Comparison of ENCODE assay signal across 8 cellular contexts in the genomic region with DNA sequence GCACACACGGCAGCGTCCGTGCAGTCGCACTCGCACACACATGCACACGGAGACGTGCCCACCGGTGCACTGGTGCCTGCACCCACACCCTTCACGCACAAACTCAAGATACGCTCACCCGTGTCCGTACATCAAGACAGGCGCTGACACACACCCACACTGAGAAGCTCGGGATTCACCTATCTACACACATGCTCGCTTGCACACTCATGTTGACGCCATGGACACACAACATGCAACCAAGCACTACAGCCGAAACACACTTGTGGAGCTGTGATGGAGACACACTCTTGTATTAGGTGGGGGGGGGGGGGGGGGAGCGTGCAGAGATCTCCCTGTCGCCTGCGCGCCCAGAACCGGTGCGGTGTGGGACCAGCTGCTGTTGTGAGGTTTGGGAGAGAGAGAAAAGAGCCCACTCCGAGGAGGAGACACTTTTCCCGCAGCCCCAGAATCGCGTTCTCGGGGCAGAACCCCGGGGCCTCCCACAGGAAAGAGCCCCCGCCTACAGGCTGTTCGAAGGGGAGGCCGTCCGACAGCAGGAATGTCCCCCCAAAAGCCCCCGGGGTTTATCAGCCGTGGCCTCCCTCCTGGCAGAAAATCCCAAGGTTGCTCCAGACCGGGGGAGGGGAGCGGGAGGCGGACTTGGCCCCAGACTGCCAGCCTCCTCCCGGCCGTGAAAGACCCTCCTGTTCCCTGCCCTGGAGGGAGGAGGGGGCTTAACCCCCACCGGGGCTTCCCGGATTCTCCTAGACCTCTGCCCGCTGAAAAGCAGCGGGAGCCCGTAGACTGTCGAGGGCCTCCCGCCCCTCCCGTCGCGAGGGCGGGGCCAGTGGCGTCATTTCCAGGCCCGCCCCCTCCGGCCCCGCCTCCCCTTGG. TPM values are rescaled to one million over a fixed set of nuclear protein-coding genes. Genes with fewer than 3 reads are reported as not detected.
DNase-seq lines count a peak whose midpoint lies in the region; ATAC-seq and TF ChIP-seq lines count a peak whose summit lies in the region.

No MANE protein-coding gene starts in this region.

- H2BK5ac ChIP-seq in trophoblast cell (ENCODE audit: low read depth, low read length, poor library complexity), result peak overlapping the region; percentile 58

- H3K23ac ChIP-seq in trophoblast cell (ENCODE audit: low read length), result no peak overlapping the region

- H4K91ac ChIP-seq in trophoblast cell (ENCODE audit: low read depth, low read length), result peak overlapping the region; percentile 49

- H3K18ac ChIP-seq in trophoblast cell (ENCODE audit: low read length), result peak overlapping the region; percentile 52

- CTCF ChIA-PET in CD8-positive, alpha-beta memory T cell (lab: Charles Lee), result interaction anchor here (0.6 to 5.0 kb wide), 17 partner anchors 9 to 249 kb away, joined by 3 to 34 read pairs (median 4); partner anchors contain the start of genes ACTR1A, C10orf95, SUFU and TRIM8

- H3K4me2 ChIP-seq in KMS-11, result peak overlapping the region; percentile 80
- peak overlapping the region; percentile 74 for H3K4me2 ChIP-seq in trophoblast cell (ENCODE audit: low read length)

- no peaks in the 10 kb centered on the region for H3K9me3 ChIP-seq in CD8-positive, alpha-beta memory T cell (ENCODE audit: low read length)
- H3K9me3 ChIP-seq in trophoblast cell (ENCODE audit: insufficient read depth, low read depth, low read length), result peaks cover 1% of the 10 kb centered on the region
- no peaks in the 10 kb centered on the region for H3K9me3 ChIP-seq in thyroid gland

- no peak overlapping the region for H2BK12ac ChIP-seq in trophoblast cell (ENCODE audit: low read length)

- DNase-seq in CD8-positive, alpha-beta memory T cell, result peak; percentile 91 to 95 (median 91)
- DNase-seq in SW480 (ENCODE audit: low spot score) (peak; percentile 56), cardiac septum (ENCODE audit: low spot score) (peak; percentile 97), trophoblast cell (peak; percentile 97 to 98), thyroid gland (peak; percentile 87 to 90)
- DNase-seq in activated naive CD8-positive, alpha-beta T cell treated with anti-CD3 and anti-CD28 coated beads, Interleukin-2, amount 50 U/mL, for 24 hours, result peak; percentile 94

- H4K12ac ChIP-seq in trophoblast cell (ENCODE audit: low read depth, low read length), result peak overlapping the region; percentile 28

- no peaks in the 10 kb centered on the region for H4K20me1 ChIP-seq in KMS-11 (ENCODE audit: insufficient read depth)

- H2BK120ac ChIP-seq in trophoblast cell (ENCODE audit: insufficient read depth, low read length, poor library complexity), result peak overlapping the region; percentile 16

- H3K4me3 Mint-ChIP-seq in CD8-positive, alpha-beta memory T cell, result peak overlapping the region; percentile 89 to 97 (median 96)
- peak overlapping the region; percentile 99 for H3K4me3 Mint-ChIP-seq in activated naive CD8-positive, alpha-beta T cell treated with anti-CD3 and anti-CD28 coated beads, Interleukin-2, amount 50 U/mL, for 24 hours

- peak overlapping the region; percentile 100 for H3K4me3 ChIP-seq in CD8-positive, alpha-beta memory T cell (ENCODE audit: low read length)
- H3K4me3 ChIP-seq in KMS-11 (IDR thresholded peaks at IDR 0.05; ENCODE audit: insufficient read depth, low read depth, low read length), result no peak overlapping the region
- H3K4me3 ChIP-seq in trophoblast cell (ENCODE audit: low read depth, low read length), result peak overlapping the region; percentile 74
- H3K4me3 ChIP-seq in thyroid gland (replicated peaks in 1 of 3), result peak overlapping the region; percentile 7 to 92 (median 69)

- peaks cover 22% of the 10 kb centered on the region for H3K79me2 ChIP-seq in KMS-11 (ENCODE audit: insufficient read depth, low read depth)
- peaks cover 6% of the 10 kb centered on the region for H3K79me2 ChIP-seq in trophoblast cell (ENCODE audit: control insufficient read depth, insufficient read depth, low read length, poor library complexity)

- no CpG with 5 or more reads among the region's 55 CpGs for WGBS in trophoblast cell (ENCODE audit: extremely low coverage, insufficient coverage, insufficient read length)
- 0 to 1% methylated on average over 24 to 32 of the region's 55 CpGs for WGBS in thyroid gland, 2 donors

- intact Hi-C loops in cardiac septum (cut with DNase I), result loop anchor here (2.0 to 5.0 kb wide), 4 partner anchors 26 to 187 kb away; partner anchors contain the start of gene FBXL15
- intact Hi-C loops in thyroid gland (cut with DNase I), result loop anchor here (5.0 kb wide), 2 partner anchors 87 to 187 kb away; no protein-coding TSS in a partner anchor

- POLR2A ChIA-PET in CD8-positive, alpha-beta memory T cell (lab: Charles Lee), result interaction anchor here (0.6 to 4.0 kb wide), 10 partner anchors 25 to 275 kb away, joined by 3 to 30 read pairs (median 4); partner anchors contain the start of genes ACTR1A, C10orf95, FBXL15 and LDB1

- TF ChIP-seq CTCF in KMS-11 (conservative IDR thresholded peaks at IDR 0.05; ENCODE audit: low read depth, low read length), result no peak
- no peak for TF ChIP-seq CTCF in thyroid gland (IDR thresholded peaks at IDR 0.05)

- H2AK5ac ChIP-seq in trophoblast cell (ENCODE audit: low read length), result no peak overlapping the region

- peaks cover 34% of the 10 kb centered on the region for H3K4me1 ChIP-seq in CD8-positive, alpha-beta memory T cell (ENCODE audit: insufficient read depth, low read length)
- H3K4me1 ChIP-seq in KMS-11 (ENCODE audit: low read depth, poor library complexity, severe bottlenecking), result peaks cover 38% of the 10 kb centered on the region
- H3K4me1 ChIP-seq in trophoblast cell (ENCODE audit: control insufficient read depth in 1 of 2, insufficient read depth in 2 of 2, low read length in 2 of 2), result peaks cover 18 to 19% of the 10 kb centered on the region in 2 experiments
- H3K4me1 ChIP-seq in thyroid gland, result peaks cover 12 to 27% of the 10 kb centered on the region in 2 donors

- peaks cover 11% of the 10 kb centered on the region for H3K79me1 ChIP-seq in trophoblast cell (ENCODE audit: low read length)

- H3K4me1 Mint-ChIP-seq in CD8-positive, alpha-beta memory T cell, result peaks cover 35 to 51% (median 37%) of the 10 kb centered on the region in 3 donors
- H3K4me1 Mint-ChIP-seq in activated naive CD8-positive, alpha-beta T cell treated with anti-CD3 and anti-CD28 coated beads, Interleukin-2, amount 50 U/mL, for 24 hours, result peaks cover 46% of the 10 kb centered on the region

- H3K36me3 Mint-ChIP-seq in CD8-positive, alpha-beta memory T cell, result peaks cover 0 to 46% (median under 1%) of the 10 kb centered on the region in 3 donors
- peaks cover 41% of the 10 kb centered on the region for H3K36me3 Mint-ChIP-seq in activated naive CD8-positive, alpha-beta T cell treated with anti-CD3 and anti-CD28 coated beads, Interleukin-2, amount 50 U/mL, for 24 hours (ENCODE audit: low read depth)

- H3K4ac ChIP-seq in trophoblast cell (ENCODE audit: low read depth, low read length), result peak overlapping the region; percentile 13

- H3K27ac ChIP-seq in CD8-positive, alpha-beta memory T cell (ENCODE audit: low read depth, low read length), result peak overlapping the region; percentile 100
- H3K27ac ChIP-seq in KMS-11 (peak overlapping the region; percentile 93), trophoblast cell (ENCODE audit: low read depth, low read length) (peak overlapping the region; percentile 23), thyroid gland (peak overlapping the region; percentile 78 to 95 (median 87))

- ATAC-seq in GM21381 (IDR thresholded peaks at IDR 0.05; ENCODE audit: unreplicated experiment), result peak; percentile 30
- peak; percentile 20 for ATAC-seq in activated naive CD8-positive, alpha-beta T cell treated with anti-CD3 and anti-CD28 coated beads, Interleukin-2, amount 50 U/mL, for 24 hours

- H4K8ac ChIP-seq in trophoblast cell (ENCODE audit: low read depth, low read length), result peak overlapping the region; percentile 4

- peak overlapping the region; percentile 94 for H3K9ac ChIP-seq in KMS-11
- H3K9ac ChIP-seq in trophoblast cell (ENCODE audit: low read length), result no peak overlapping the region

- H3K36me3 ChIP-seq in CD8-positive, alpha-beta memory T cell (ENCODE audit: insufficient read depth, low read length), result no peaks in the 10 kb centered on the region
- H3K36me3 ChIP-seq in KMS-11 (ENCODE audit: insufficient read depth) (peaks cover 3% of the 10 kb centered on the region; the same call in 1 of the 2 replicates), trophoblast cell (ENCODE audit: control insufficient read depth in 1 of 2, insufficient read depth in 2 of 2, low read length in 2 of 2) (peaks cover 12 to 20% of the 10 kb centered on the region in 2 experiments), thyroid gland (no peaks in the 10 kb centered on the region)

- H2AFZ ChIP-seq in KMS-11 (ENCODE audit: low read depth) (peak overlapping the region; percentile 41; the same call in 1 of the 2 replicates), trophoblast cell (ENCODE audit: insufficient read depth, low read length, poor library complexity) (peak overlapping the region; percentile 75)

- H3K27me3 ChIP-seq in CD8-positive, alpha-beta memory T cell (ENCODE audit: insufficient read depth, low read length, poor library complexity, severe bottlenecking), result no peaks in the 10 kb centered on the region
- H3K27me3 ChIP-seq in KMS-11 (ENCODE audit: insufficient read depth, low read depth) (no peaks in the 10 kb centered on the region), trophoblast cell (ENCODE audit: insufficient read depth, low read length) (no peaks in the 10 kb centered on the region), thyroid gland (no peaks in the 10 kb centered on the region)

- peaks cover 0 to 8% of the 10 kb centered on the region in 2 donors for H3K27me3 Mint-ChIP-seq in CD8-positive, alpha-beta memory T cell
- H3K27me3 Mint-ChIP-seq in activated naive CD8-positive, alpha-beta T cell treated with anti-CD3 and anti-CD28 coated beads, Interleukin-2, amount 50 U/mL, for 24 hours, result no peaks in the 10 kb centered on the region

- no peaks in the 10 kb centered on the region for H3K9me3 Mint-ChIP-seq in CD8-positive, alpha-beta memory T cell
- no peaks in the 10 kb centered on the region for H3K9me3 Mint-ChIP-seq in activated naive CD8-positive, alpha-beta T cell treated with anti-CD3 and anti-CD28 coated beads, Interleukin-2, amount 50 U/mL, for 24 hours

- TF ChIP-seq POLR2A in thyroid gland (IDR thresholded peaks at IDR 0.05), result peak; percentile 12 to 62

- peak overlapping the region; percentile 98 to 100 (median 100) for H3K27ac Mint-ChIP-seq in CD8-positive, alpha-beta memory T cell
- H3K27ac Mint-ChIP-seq in activated naive CD8-positive, alpha-beta T cell treated with anti-CD3 and anti-CD28 coated beads, Interleukin-2, amount 50 U/mL, for 24 hours, result peak overlapping the region; percentile 99

- peak overlapping the region; percentile 32 for H3K14ac ChIP-seq in trophoblast cell (ENCODE audit: low read length)

RNA-seq across cellular contexts. Expression of gene NFKB2, which starts 0.5 kb away (rescaled TPM):
- total RNA-seq in CD8-positive, alpha-beta memory T cell, result 100 to 1,000 TPM; 323 to 324 TPM
- 14.0 TPM for polyA plus RNA-seq in CD8-positive, alpha-beta memory T cell
- total RNA-seq in cardiac septum, result 20.5 TPM
- 30.6 and 31.3 TPM in 2 replicates for polyA plus RNA-seq in trophoblast cell (2013)
- 10 to 100 TPM; 12.3 to 26.0 (median 15.3) TPM for total RNA-seq in thyroid gland

RNA-seq across cellular contexts. Expression of gene PSD, which starts 23.5 kb away (rescaled TPM):
- total RNA-seq in CD8-positive, alpha-beta memory T cell, result 1 to 10 TPM; 2.5 to 3.2 TPM
- 1.9 TPM for polyA plus RNA-seq in CD8-positive, alpha-beta memory T cell
- total RNA-seq in cardiac septum, result 1.7 TPM
- 0.78 and 0.92 TPM in 2 replicates for polyA plus RNA-seq in trophoblast cell (2013)
- total RNA-seq in thyroid gland, result 1 to 10 TPM in 1 of 4 donors, under 1 TPM in 3; 0.24 to 1.1 (median 0.49) TPM

RNA-seq across cellular contexts. Expression of gene FBXL15, which starts 25.6 kb away (rescaled TPM):
- total RNA-seq in CD8-positive, alpha-beta memory T cell, result 10 to 100 TPM; 13.5 to 16.3 TPM
- 33.4 TPM for polyA plus RNA-seq in CD8-positive, alpha-beta memory T cell
- 12.1 TPM for total RNA-seq in cardiac septum
- 6.1 and 6.6 TPM in 2 replicates for polyA plus RNA-seq in trophoblast cell (2013)
- total RNA-seq in thyroid gland, result 10 to 100 TPM; 13.4 to 34.0 (median 27.2) TPM

RNA-seq across cellular contexts. Expression of gene CUEDC2, which starts 37.3 kb away (rescaled TPM):
- total RNA-seq in CD8-positive, alpha-beta memory T cell, result 10 to 100 TPM; 62.4 to 64.8 TPM
- polyA plus RNA-seq in CD8-positive, alpha-beta memory T cell, result 61.7 TPM
- total RNA-seq in cardiac septum (62.4 TPM), thyroid gland (10 to 100 TPM; 56.2 to 73.9 (median 62.0) TPM)
- polyA plus RNA-seq in trophoblast cell (2013), result 45.8 and 49.8 TPM in 2 replicates

RNA-seq across cellular contexts. Expression of gene C10orf95, which starts 56.3 kb away (rescaled TPM):
- total RNA-seq in CD8-positive, alpha-beta memory T cell, result under 1 TPM; 0.57 to 0.62 TPM
- 0.70 TPM for polyA plus RNA-seq in CD8-positive, alpha-beta memory T cell
- not detected for total RNA-seq in cardiac septum
- polyA plus RNA-seq in trophoblast cell (2013), result 17.4 and 19.7 TPM in 2 replicates
- total RNA-seq in thyroid gland, result 1 to 10 TPM; 1.1 to 2.9 (median 1.8) TPM

Comparison
In these comparisons a context has a peak if more than half of its experiments do, and no peak if none do; other contexts are left out.
1. H3K27ac ChIP-seq: peak in every context shown above with its lines; median percentile 100 in CD8-positive, alpha-beta memory T cell; 93 in KMS-11; 87 in thyroid gland; 23 in trophoblast cell.
2. RNA of gene NFKB2, which starts 0.5 kb away (total RNA-seq): 323 to 324 TPM in CD8-positive, alpha-beta memory T cell; 20.5 TPM in cardiac septum (single experiment) and 12.3 to 26.0 TPM in thyroid gland; every median in the first group is over 10 times any median in the second.
3. Peak in every context shown above with its lines, with median percentiles within 50 percentile points of each other: DNase-seq.